29 cellular contexts compared by ENCODE assay signal in the genomic region with DNA sequence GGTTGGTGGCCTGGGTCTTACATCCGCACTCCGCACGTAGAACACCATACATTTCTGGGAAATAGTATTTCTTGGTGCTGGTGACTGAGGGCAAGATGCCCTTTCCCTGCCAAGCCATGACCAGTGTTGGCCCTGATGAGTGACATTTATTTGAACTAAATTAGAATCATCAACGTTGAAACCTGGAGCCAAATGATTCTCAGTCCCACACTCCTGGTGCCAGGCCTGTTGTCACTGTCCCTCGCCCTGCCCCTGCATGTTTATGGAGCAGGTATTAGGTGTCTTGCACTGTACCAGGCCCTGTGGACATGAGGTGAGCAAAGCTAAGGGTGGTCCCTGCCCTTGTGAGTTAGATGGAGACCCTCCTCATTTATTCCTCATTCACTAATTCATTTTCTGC. TPM values are rescaled to one million over a fixed set of nuclear protein-coding genes. Genes with fewer than 3 reads are reported as not detected.
"Had no signal": no experiment of that assay in that cellular context is flagged by ENCODE, and none has a peak within 500 bp of the region (broad histone marks: within the 10 kb centered on the region; RNA-seq: fewer than 3 reads in every experiment).

No MANE protein-coding gene starts in this region.

- H3K4me1 Mint-ChIP-seq: activated CD4-positive, alpha-beta T cell treated with anti-CD3 and anti-CD28 coated beads for 36 hours; activated CD4-positive, alpha-beta T cell treated with anti-CD3 and anti-CD28 coated beads, Interleukin-2, amount 10 ng/mL, durations not matched to agents 24 days and 14 days; activated naive CD4-positive, alpha-beta T cell treated with anti-CD3 and anti-CD28 coated beads, Interleukin-2, amount 10 ng/mL, durations not matched to agents 7 days and 5 days; activated naive CD8-positive, alpha-beta T cell treated with anti-CD3 and anti-CD28 coated beads, Interleukin-2, amount 10 ng/mL, durations not matched to agents 7 days and 5 days had no signal

- H3K36me3 ChIP-seq: ascending aorta, esophagus muscularis mucosa, heart left ventricle had no signal

- H3K27ac ChIP-seq: ascending aorta, esophagus muscularis mucosa, heart left ventricle had no signal

- ATAC-seq: activated CD4-positive, alpha-beta T cell treated with anti-CD3 and anti-CD28 coated beads for 36 hours; activated naive CD4-positive, alpha-beta T cell treated with anti-CD3 and anti-CD28 coated beads, Interleukin-2, amount 50 U/mL, for 72 hours; activated T-cell treated with anti-CD3 and anti-CD28 coated beads, Interleukin-2, amount 50 U/mL, for 72 hours; effector memory CD8-positive, alpha-beta T cell; heart left ventricle had no signal

- H3K9me3 Mint-ChIP-seq: activated CD4-positive, alpha-beta memory T cell treated with anti-CD3 and anti-CD28 coated beads for 36 hours; activated CD4-positive, alpha-beta T cell treated with anti-CD3 and anti-CD28 coated beads, Interleukin-2, amount 10 ng/mL, durations not matched to agents 24 days and 14 days; activated naive CD4-positive, alpha-beta T cell treated with anti-CD3 and anti-CD28 coated beads, Interleukin-2, amount 10 ng/mL, durations not matched to agents 7 days and 5 days; activated naive CD4-positive, alpha-beta T cell treated with anti-CD3 and anti-CD28 coated beads, Interleukin-2, amount 50 U/mL, for 72 hours; activated naive CD8-positive, alpha-beta T cell treated with anti-CD3 and anti-CD28 coated beads, Interleukin-2, amount 10 ng/mL, durations not matched to agents 7 days and 5 days; activated T-cell treated with anti-CD3 and anti-CD28 coated beads, Interleukin-2, amount 50 U/mL, for 24 hours; activated T-cell treated with anti-CD3 and anti-CD28 coated beads, Interleukin-2, amount 50 U/mL, for 72 hours; effector memory CD8-positive, alpha-beta T cell had no signal

- FAIRE-seq: bronchial epithelial cell, colon had no signal

- H3K4me1 ChIP-seq: ascending aorta had no signal

- H3K4me3 ChIP-seq: ascending aorta, esophagus muscularis mucosa, heart left ventricle had no signal

- H3K36me3 Mint-ChIP-seq: activated CD4-positive, alpha-beta memory T cell treated with anti-CD3 and anti-CD28 coated beads for 36 hours; activated naive CD4-positive, alpha-beta T cell treated with anti-CD3 and anti-CD28 coated beads, Interleukin-2, amount 10 ng/mL, durations not matched to agents 7 days and 5 days; activated naive CD4-positive, alpha-beta T cell treated with anti-CD3 and anti-CD28 coated beads, Interleukin-2, amount 50 U/mL, for 72 hours; activated naive CD8-positive, alpha-beta T cell treated with anti-CD3 and anti-CD28 coated beads, Interleukin-2, amount 10 ng/mL, durations not matched to agents 7 days and 5 days; brain had no signal

- DNase-seq: activated CD4-positive, alpha-beta memory T cell treated with anti-CD3 and anti-CD28 coated beads for 36 hours; activated CD4-positive, alpha-beta T cell treated with anti-CD3 and anti-CD28 coated beads for 36 hours; activated CD4-positive, alpha-beta T cell treated with anti-CD3 and anti-CD28 coated beads, Interleukin-2, amount 10 ng/mL, durations not matched to agents 24 days and 14 days; activated CD4-positive, CD25-positive, alpha-beta regulatory T cell; activated CD4-positive, CD25-positive, alpha-beta regulatory T cell treated with anti-CD3 and anti-CD28 coated beads, Interleukin-2, amount 50 U/mL, for 72 hours; activated CD8-positive, alpha-beta memory T cell treated with anti-CD3 and anti-CD28 coated beads, Interleukin-2, amount 50 U/mL, for 48 hours; activated gamma-delta T cell; activated naive CD4-positive, alpha-beta T cell; activated naive CD4-positive, alpha-beta T cell treated with anti-CD3 and anti-CD28 coated beads, Interleukin-2, amount 10 ng/mL, durations not matched to agents 7 days and 5 days; activated naive CD8-positive, alpha-beta T cell treated with anti-CD3 and anti-CD28 coated beads, Interleukin-2, amount 10 ng/mL, durations not matched to agents 7 days and 5 days; activated T-cell treated with anti-CD3 and anti-CD28 coated beads for 4 hours; activated T-cell treated with anti-CD3 and anti-CD28 coated beads, Interleukin-2, amount 50 U/mL, for 24 hours; activated T-cell treated with anti-CD3 and anti-CD28 coated beads, Interleukin-2, amount 50 U/mL, for 72 hours; cerebellar nuclear complex; cortex of kidney; dermis blood vessel endothelial cell; effector CD4-positive, alpha-beta T cell; effector memory CD8-positive, alpha-beta T cell; erythroblast; foreskin melanocyte; heart left ventricle; T-helper 2 cell had no signal

- H3K9me3 ChIP-seq: ascending aorta, esophagus muscularis mucosa, heart left ventricle had no signal

- H3K27ac Mint-ChIP-seq: activated CD4-positive, alpha-beta memory T cell treated with anti-CD3 and anti-CD28 coated beads for 36 hours; activated CD4-positive, alpha-beta T cell treated with anti-CD3 and anti-CD28 coated beads for 36 hours; activated CD4-positive, alpha-beta T cell treated with anti-CD3 and anti-CD28 coated beads, Interleukin-2, amount 10 ng/mL, durations not matched to agents 24 days and 14 days; activated naive CD4-positive, alpha-beta T cell treated with anti-CD3 and anti-CD28 coated beads, Interleukin-2, amount 10 ng/mL, durations not matched to agents 7 days and 5 days; activated naive CD4-positive, alpha-beta T cell treated with anti-CD3 and anti-CD28 coated beads, Interleukin-2, amount 50 U/mL, for 72 hours; activated naive CD8-positive, alpha-beta T cell treated with anti-CD3 and anti-CD28 coated beads, Interleukin-2, amount 10 ng/mL, durations not matched to agents 7 days and 5 days; activated T-cell treated with anti-CD3 and anti-CD28 coated beads, Interleukin-2, amount 50 U/mL, for 24 hours; activated T-cell treated with anti-CD3 and anti-CD28 coated beads, Interleukin-2, amount 50 U/mL, for 72 hours; brain; effector memory CD8-positive, alpha-beta T cell had no signal

- H3K4me3 Mint-ChIP-seq: activated CD4-positive, alpha-beta memory T cell treated with anti-CD3 and anti-CD28 coated beads for 36 hours; activated CD4-positive, alpha-beta T cell treated with anti-CD3 and anti-CD28 coated beads for 36 hours; activated CD4-positive, alpha-beta T cell treated with anti-CD3 and anti-CD28 coated beads, Interleukin-2, amount 10 ng/mL, durations not matched to agents 24 days and 14 days; activated naive CD4-positive, alpha-beta T cell treated with anti-CD3 and anti-CD28 coated beads, Interleukin-2, amount 10 ng/mL, durations not matched to agents 7 days and 5 days; activated naive CD8-positive, alpha-beta T cell treated with anti-CD3 and anti-CD28 coated beads, Interleukin-2, amount 10 ng/mL, durations not matched to agents 7 days and 5 days; activated T-cell treated with anti-CD3 and anti-CD28 coated beads, Interleukin-2, amount 50 U/mL, for 24 hours; activated T-cell treated with anti-CD3 and anti-CD28 coated beads, Interleukin-2, amount 50 U/mL, for 72 hours; brain; effector memory CD8-positive, alpha-beta T cell had no signal

RNA-seq across cellular contexts. Expression of gene CHST8, which starts 5.8 kb away (rescaled TPM):
- total RNA-seq: activated CD4-positive, alpha-beta memory T cell treated with anti-CD3 and anti-CD28 coated beads for 36 hours; activated CD4-positive, alpha-beta T cell treated with anti-CD3 and anti-CD28 coated beads for 36 hours; activated CD4-positive, alpha-beta T cell treated with anti-CD3 and anti-CD28 coated beads, Interleukin-2, amount 10 ng/mL, durations not matched to agents 24 days and 14 days; activated naive CD4-positive, alpha-beta T cell treated with anti-CD3 and anti-CD28 coated beads, Interleukin-2, amount 50 U/mL, for 72 hours; activated naive CD8-positive, alpha-beta T cell treated with anti-CD3 and anti-CD28 coated beads, Interleukin-2, amount 10 ng/mL, durations not matched to agents 7 days and 5 days; activated T-cell treated with anti-CD3 and anti-CD28 coated beads, Interleukin-2, amount 50 U/mL, for 72 hours; ascending aorta; dermis blood vessel endothelial cell; T-helper 1 cell treated with Interleukin-12 subunit alpha and Interleukin-12 subunit beta and Interleukin-4 antibody, amounts not matched to agents 30 ng/mL and 1 ng/mL, for 36 hours had no signal
